Comparison of ENCODE assay signal across 17 cellular contexts in genomic region chr4:143026459-143027170, GRCh38.
DNase-seq lines count a peak whose midpoint lies in the region; ATAC-seq and TF ChIP-seq lines count a peak whose summit lies in the region.
"Had no signal": no experiment of that assay in that cellular context is flagged by ENCODE, and none has a peak within 500 bp of the region (broad histone marks: within the 10 kb centered on the region; RNA-seq: fewer than 3 reads in every experiment).

No MANE protein-coding gene starts in this region.

- peak; percentile 60 for ATAC-seq in GM18520 (IDR thresholded peaks at IDR 0.05; ENCODE audit: unreplicated experiment)
- ATAC-seq in sciatic nerve: peak; percentile 10
- no peak for ATAC-seq in GM18873 (IDR thresholded peaks at IDR 0.05; ENCODE audit: low FRiP score, unreplicated experiment)
- ATAC-seq in left lobe of liver: no peak
- ATAC-seq: PC-3 had no signal

- peak; percentile 12 for DNase-seq in M059J (ENCODE audit: low read depth)
- peak; percentile 10 for DNase-seq in fibroblast of mammary gland (ENCODE audit: low read depth)
- DNase-seq in sciatic nerve (ENCODE audit: low spot score): no peak
- DNase-seq in left lobe of liver (ENCODE audit: low spot score): no peak
- no peak for DNase-seq in hippocampal formation (lab: John Stamatoyannopoulos, UW)
- no peak for DNase-seq in activated CD8-positive, alpha-beta memory T cell treated with anti-CD3 and anti-CD28 coated beads, Interleukin-2, amount 50 U/mL, for 4 hours
- DNase-seq: Caco-2, EL, Karpas-422, NCI-H1417, NCI-H187 treated with DMSO at 0.1 percent for 48 hours, NCI-H2171, NCI-H446, NCI-H748 treated with DMSO at 0.1 percent for 48 hours, PC-3 had no signal

- no peak for TF ChIP-seq CTCF in fibroblast of mammary gland (conservative IDR thresholded peaks at IDR 0.05; ENCODE audit: control insufficient read depth, insufficient read depth, low read depth, low read length)

- no peak overlapping the region for H3K4me3 ChIP-seq in fibroblast of mammary gland (ENCODE audit: control insufficient read depth, low read depth, low read length)

- intact Hi-C loops in sciatic nerve (cut with DNase I): no loop called here

Comparison
In these comparisons a context has a peak if more than half of its experiments do, and no peak if none do; other contexts are left out.
1. ATAC-seq: peak in GM18520 (single experiment) and sciatic nerve (single experiment); none in GM18873 (single experiment) and left lobe of liver (single experiment).
2. DNase-seq: peak in M059J (single experiment) and fibroblast of mammary gland (single experiment); none in sciatic nerve (single experiment), left lobe of liver (single experiment), hippocampal formation (0 of 2) and activated CD8-positive, alpha-beta memory T cell treated with anti-CD3 and anti-CD28 coated beads, Interleukin-2, amount 50 U/mL, for 4 hours (single experiment).